18 cellular contexts compared by ENCODE assay signal in genomic region chr3:130728037-130728436, GRCh38. TPM values are rescaled to one million over a fixed set of nuclear protein-coding genes. Genes with fewer than 3 reads are reported as not detected.
A peak's percentile ranks its signal among the peaks of the same experiment; 100 is the strongest.
DNase-seq lines count a peak whose midpoint lies in the region; ATAC-seq and TF ChIP-seq lines count a peak whose summit lies in the region.
"Had no signal": no experiment of that assay in that cellular context is flagged by ENCODE, and none has a peak within 500 bp of the region (broad histone marks: within the 10 kb centered on the region; RNA-seq: fewer than 3 reads in every experiment).

No MANE protein-coding gene starts in this region.

- H3K4me1 ChIP-seq in ascending aorta (peaks cover 0 to 7% of the 10 kb centered on the region in 2 donors), gastrocnemius medialis (peaks cover 6 to 16% of the 10 kb centered on the region in 2 donors)

- in situ Hi-C loops in G401 (cut with HindIII; ENCODE audit: low sequenced_read_pairs), result no loop called here
- in situ Hi-C loops in gastrocnemius medialis (cut with MboI; ENCODE audit: low sequenced_read_pairs in 4 of 4), result no loop called here

- H3K27ac ChIP-seq in ascending aorta (peak overlapping the region; percentile 79 to 89), gastrocnemius medialis (peak overlapping the region; percentile 72 to 79 (median 77))

- H3K27me3 Mint-ChIP-seq in activated CD4-positive, alpha-beta T cell treated with anti-CD3 and anti-CD28 coated beads, Interleukin-2, amount 10 ng/mL, durations not matched to agents 24 days and 14 days, result no peaks in the 10 kb centered on the region
- H3K27me3 Mint-ChIP-seq: activated T-cell treated with anti-CD3 and anti-CD28 coated beads, Interleukin-2, amount 50 U/mL, for 24 hours; IgD-negative memory B cell had no signal

- H3K27ac Mint-ChIP-seq in activated CD4-positive, alpha-beta T cell treated with anti-CD3 and anti-CD28 coated beads, Interleukin-2, amount 10 ng/mL, durations not matched to agents 24 days and 14 days, result no peak overlapping the region

- no peaks in the 10 kb centered on the region for H3K9me3 Mint-ChIP-seq in activated CD4-positive, alpha-beta T cell treated with anti-CD3 and anti-CD28 coated beads, Interleukin-2, amount 10 ng/mL, durations not matched to agents 24 days and 14 days
- H3K9me3 Mint-ChIP-seq: activated T-cell treated with anti-CD3 and anti-CD28 coated beads, Interleukin-2, amount 50 U/mL, for 24 hours; IgD-negative memory B cell had no signal

- TF ChIP-seq POLR2A in gastrocnemius medialis (IDR thresholded peaks at IDR 0.05), result no peak

- H3K36me3 ChIP-seq in ascending aorta (peaks cover 7 to 8% of the 10 kb centered on the region in 2 donors), gastrocnemius medialis (no peaks in the 10 kb centered on the region)

- H3K9me3 ChIP-seq in ascending aorta (no peaks in the 10 kb centered on the region), gastrocnemius medialis (no peaks in the 10 kb centered on the region)
- H3K9me3 ChIP-seq: testis had no signal

- peaks cover 27% of the 10 kb centered on the region for H3K36me3 Mint-ChIP-seq in activated CD4-positive, alpha-beta T cell treated with anti-CD3 and anti-CD28 coated beads, Interleukin-2, amount 10 ng/mL, durations not matched to agents 24 days and 14 days (ENCODE audit: low read depth)

- DNase-seq in G401 (ENCODE audit: low spot score) (peak; percentile 37), ascending aorta (ENCODE audit: low spot score in 2 of 2) (no peak), left kidney (ENCODE audit: low read depth, low spot score) (peak; percentile 3), gastrocnemius medialis (no peak), DMS114 treated with DMSO at 0.1 percent for 48 hours (lab: John Stamatoyannopoulos, UW; ENCODE audit: unreplicated experiment) (no peak), NCI-H446 (lab: John Stamatoyannopoulos, UW) (no peak)
- no peak for DNase-seq in effector CD8-positive, alpha-beta T cell (lab: John Stamatoyannopoulos, UW)
- no peak for DNase-seq in activated CD4-positive, alpha-beta T cell treated with anti-CD3 and anti-CD28 coated beads, Interleukin-2, amount 10 ng/mL, durations not matched to agents 24 days and 14 days
- DNase-seq: activated CD8-positive, alpha-beta T cell treated with anti-CD3 and anti-CD28 coated beads, Interleukin-2, amount 10 ng/mL, durations not matched to agents 7 days and 5 days; activated naive CD4-positive, alpha-beta T cell treated with Interleukin-2 at 50 U/mL for 16 hours; activated T-cell treated with anti-CD3 and anti-CD28 coated beads, Interleukin-2, amount 50 U/mL, for 24 hours; NCI-H1417 treated with DMSO at 0.1 percent for 48 hours; NCI-H524 treated with DMSO at 0.1 percent for 48 hours; T-helper 9 cell; testis had no signal

- H3K27me3 ChIP-seq in ascending aorta, result no peaks in the 10 kb centered on the region
- no peaks in the 10 kb centered on the region for H3K27me3 ChIP-seq in gastrocnemius medialis
- H3K27me3 ChIP-seq: cardiac muscle cell, testis had no signal

- peak; percentile 60 to 73 for ATAC-seq in gastrocnemius medialis
- ATAC-seq: esophagus mucosa had no signal

- H3K4me3 ChIP-seq in ascending aorta, result no peak overlapping the region
- H3K4me3 ChIP-seq in gastrocnemius medialis, result no peak overlapping the region

- H3K4me3 Mint-ChIP-seq in activated CD4-positive, alpha-beta T cell treated with anti-CD3 and anti-CD28 coated beads, Interleukin-2, amount 10 ng/mL, durations not matched to agents 24 days and 14 days, result no peak overlapping the region

- H3K4me1 Mint-ChIP-seq in activated CD4-positive, alpha-beta T cell treated with anti-CD3 and anti-CD28 coated beads, Interleukin-2, amount 10 ng/mL, durations not matched to agents 24 days and 14 days, result peaks cover 10% of the 10 kb centered on the region

- intact Hi-C loops in ascending aorta (cut with DNase I) (loop anchor here (2.0 to 10.0 kb wide), 2 partner anchors 19 to 153 kb away; partner anchors contain the start of gene PIK3R4), gastrocnemius medialis (cut with DNase I; ENCODE audit: low total_unique reads) (no loop called here)
- intact Hi-C loops in activated CD4-positive, alpha-beta T cell treated with anti-CD3 and anti-CD28 coated beads, Interleukin-2, amount 10 ng/mL, durations not matched to agents 24 days and 14 days (cut with micrococcal nuclease), result no loop called here

- TF ChIP-seq CTCF in ascending aorta (IDR thresholded peaks at IDR 0.05), result no peak
- no peak for TF ChIP-seq CTCF in gastrocnemius medialis (IDR thresholded peaks at IDR 0.05 in 4 of 5, conservative IDR thresholded peaks at IDR 0.05 in 1 of 5)

RNA-seq across cellular contexts. Expression of gene PIK3R4, which starts 18.6 kb away (rescaled TPM):
- total RNA-seq in G401 (2014; rRNA removed; shearing (Covaris generic)), result 14.8 and 30.3 TPM in 2 replicates
- 101 TPM for total RNA-seq in ascending aorta
- 10 to 100 TPM; 14.0 to 25.0 (median 17.7) TPM for total RNA-seq in gastrocnemius medialis
- 30.8 and 34.7 TPM in 2 replicates for total RNA-seq in activated CD4-positive, alpha-beta T cell treated with anti-CD3 and anti-CD28 coated beads, Interleukin-2, amount 10 ng/mL, durations not matched to agents 24 days and 14 days

Comparison
In these comparisons a context has a peak if more than half of its experiments do, and no peak if none do; other contexts are left out.
1. DNase-seq: peak in G401 (single experiment) and left kidney (single experiment); none in ascending aorta (0 of 2), gastrocnemius medialis (0 of 2), effector CD8-positive, alpha-beta T cell (single experiment), DMS114 treated with DMSO at 0.1 percent for 48 hours (single experiment), NCI-H446 (0 of 2) and activated CD4-positive, alpha-beta T cell treated with anti-CD3 and anti-CD28 coated beads, Interleukin-2, amount 10 ng/mL, durations not matched to agents 24 days and 14 days (single experiment).